23 cellular contexts compared by ENCODE assay signal in the genomic region with DNA sequence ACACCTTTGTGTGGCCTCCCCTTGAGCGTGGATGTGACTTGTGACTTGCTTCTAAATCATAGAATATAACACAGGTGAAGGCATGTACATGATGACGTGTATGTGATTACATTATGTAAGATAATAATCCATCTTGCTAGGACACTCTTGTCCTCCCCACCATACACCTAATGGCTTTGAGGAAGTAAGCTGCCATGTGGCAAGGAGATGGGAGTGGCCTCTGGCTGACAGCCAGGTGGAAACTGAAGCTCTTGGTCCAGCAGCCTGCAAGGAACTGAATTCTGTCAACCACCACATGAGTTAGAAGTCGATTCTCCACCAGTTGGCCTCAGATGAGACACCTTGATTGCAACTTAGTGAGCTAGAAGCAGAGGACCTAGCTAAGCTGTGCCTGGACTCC.
DNase-seq lines count a peak whose midpoint lies in the region; ATAC-seq and TF ChIP-seq lines count a peak whose summit lies in the region.
"Had no signal": no experiment of that assay in that cellular context is flagged by ENCODE, and none has a peak within 500 bp of the region (broad histone marks: within the 10 kb centered on the region; RNA-seq: fewer than 3 reads in every experiment).

No MANE protein-coding gene starts in this region.

- no peak for TF ChIP-seq POLR2A in erythroblast (IDR thresholded peaks at IDR 0.05; ENCODE audit: low read length)
- no peak for TF ChIP-seq POLR2A in stomach (IDR thresholded peaks at IDR 0.05)

- H3K27ac ChIP-seq in stomach, result no peak overlapping the region
- H3K27ac ChIP-seq: uterus had no signal

- no peaks in the 10 kb centered on the region for H3K36me3 ChIP-seq in stomach
- H3K36me3 ChIP-seq: uterus had no signal

- H3K9me3 ChIP-seq in stomach, result peaks cover 9 to 24% (median 18%) of the 10 kb centered on the region in 4 donors

- H3K27me3 ChIP-seq in stomach, result no peaks in the 10 kb centered on the region
- H3K27me3 ChIP-seq: uterus had no signal

- no peak overlapping the region for H3K4me3 ChIP-seq in stomach
- H3K4me3 ChIP-seq: smooth muscle cell, uterus had no signal

- no peak for ATAC-seq in stimulated activated naive CD8-positive, alpha-beta T cell treated with anti-CD3 and anti-CD28 coated beads, Interleukin-15, Interleukin-2, amounts not matched to agents 100 U/mL and 50 U/mL, for 24 hours
- ATAC-seq: activated CD8-positive, alpha-beta T cell treated with anti-CD3 and anti-CD28 coated beads for 36 hours; activated T-cell treated with anti-CD3 and anti-CD28 coated beads, Interleukin-2, amount 50 U/mL, for 72 hours had no signal

- WGBS in stomach, 5 donors, result 51 to 56% (median 55%) methylated on average over 3 of the region's 3 CpGs

- TF ChIP-seq EP300 in stomach (IDR thresholded peaks at IDR 0.05), result no peak

- TF ChIP-seq CTCF in stomach (IDR thresholded peaks at IDR 0.05), result no peak

- peak; percentile 6 for DNase-seq in NCI-H748 (lab: John Stamatoyannopoulos, UW; ENCODE audit: unreplicated experiment)
- DNase-seq in NCI-H748 treated with DMSO at 0.1 percent for 48 hours (lab: John Stamatoyannopoulos, UW), result no peak
- DNase-seq in NOMO-1 treated with dmso at 0.1 percent for 144 hours (lab: John Stamatoyannopoulos, UW; ENCODE audit: unreplicated experiment), result peak; percentile 67
- peak; percentile 26 to 42 for DNase-seq in erythroblast (lab: John Stamatoyannopoulos, UW)
- DNase-seq in stomach, result peak; percentile 67
- DNase-seq in NCI-H146 treated with DMSO at 0.1 percent for 48 hours (lab: John Stamatoyannopoulos, UW; ENCODE audit: unreplicated experiment), result no peak
- DNase-seq in NCI-H1436 (lab: John Stamatoyannopoulos, UW), result no peak
- DNase-seq in stimulated activated naive CD8-positive, alpha-beta T cell treated with anti-CD3 and anti-CD28 coated beads, Interleukin-15, Interleukin-2, amounts not matched to agents 100 U/mL and 50 U/mL, for 24 hours, result no peak
- DNase-seq: activated B cell treated with CpG ODN at 0.5 μM for 24 hours; activated CD8-positive, alpha-beta T cell treated with anti-CD3 and anti-CD28 coated beads for 36 hours; activated naive CD4-positive, alpha-beta T cell treated with anti-CD3 and anti-CD28 coated beads, Interleukin-2, amount 50 U/mL, for 16 hours; activated T-cell treated with anti-CD3 and anti-CD28 coated beads, Interleukin-2, amount 50 U/mL, for 72 hours; aorta; C1 segment of cervical spinal cord; DMS153; effector CD8-positive, alpha-beta T cell; GDM1; H9; NCI-H1092 treated with DMSO at 0.1 percent for 48 hours; stimulated activated CD4-positive, alpha-beta T cell treated with anti-CD3 and anti-CD28 coated beads, Interleukin-4, amount 100 ng/mL, for 1 hour; T-helper 1 cell; uterus had no signal

- intact Hi-C loops in stomach (cut with DNase I; ENCODE audit: low total_unique reads), result no loop called here

- no peaks in the 10 kb centered on the region for H3K4me1 ChIP-seq in stomach
- H3K4me1 ChIP-seq: uterus had no signal

Comparison
In these comparisons a context has a peak if more than half of its experiments do, and no peak if none do; other contexts are left out.
1. DNase-seq: peak in NCI-H748 (single experiment), NOMO-1 treated with dmso at 0.1 percent for 144 hours (single experiment), erythroblast (2 of 2) and stomach (single experiment); none in NCI-H748 treated with DMSO at 0.1 percent for 48 hours (single experiment), NCI-H146 treated with DMSO at 0.1 percent for 48 hours (single experiment), NCI-H1436 (single experiment) and stimulated activated naive CD8-positive, alpha-beta T cell treated with anti-CD3 and anti-CD28 coated beads, Interleukin-15, Interleukin-2, amounts not matched to agents 100 U/mL and 50 U/mL, for 24 hours (single experiment).